ENCODE assay signal across 1 cellular context in genomic region chr17:19022747-19023146, GRCh38.
TF ChIP-seq lines count a peak whose summit lies in the region.

No MANE protein-coding gene starts in this region.

TF ChIP-seq in WTC11, 78 proteins besides CTCF, POLR2A, EP300 and RAD21 (continued from another document):
- TF ChIP-seq ZNF281 (CRISPR knock-in tag; IDR thresholded peaks at IDR 0.05) = no peak
- no peak for TF ChIP-seq FOXJ3 (CRISPR knock-in tag; IDR thresholded peaks at IDR 0.05; ENCODE audit: borderline replicate concordance)
- TF ChIP-seq SMAD3 (CRISPR knock-in tag; IDR thresholded peaks at IDR 0.05; ENCODE audit: borderline replicate concordance) = no peak
- TF ChIP-seq SMAD4 (CRISPR knock-in tag; IDR thresholded peaks at IDR 0.05) = no peak
